In the genomic region with DNA sequence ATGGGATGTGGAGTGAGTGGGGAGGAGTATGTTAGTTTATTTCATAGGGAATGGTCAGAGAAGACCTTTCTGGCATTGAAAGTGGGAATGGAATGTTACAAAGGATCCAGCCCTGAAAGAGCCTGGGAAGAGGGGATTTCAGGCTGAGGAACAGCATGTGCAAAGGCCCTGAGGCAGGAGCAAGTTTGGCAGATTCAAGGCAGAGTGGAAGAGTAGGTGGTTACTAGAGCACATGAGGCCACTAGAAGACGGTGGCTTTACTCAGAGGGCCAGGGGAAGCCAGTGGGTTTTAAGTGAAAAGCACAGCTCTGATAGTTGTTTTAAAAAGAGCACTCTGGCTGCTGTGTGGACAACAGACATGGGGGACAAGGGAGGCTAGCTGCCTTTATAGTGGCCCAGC, we compare ENCODE assay signal across 17 cellular contexts.
DNase-seq lines count a peak whose midpoint lies in the region; ATAC-seq and TF ChIP-seq lines count a peak whose summit lies in the region.
"Had no signal": no experiment of that assay in that cellular context is flagged by ENCODE, and none has a peak within 500 bp of the region (broad histone marks: within the 10 kb centered on the region; RNA-seq: fewer than 3 reads in every experiment).

No MANE protein-coding gene starts in this region.

- POLR2A ChIA-PET in HEK293 (lab: Yijun Ruan, JAX) = no interaction called here

- peaks cover 5% of the 10 kb centered on the region for H3K4me1 ChIP-seq in HEK293 (ENCODE audit: control insufficient read depth, insufficient read depth, low read length)

- no peak for ATAC-seq in HG02610 (IDR thresholded peaks at IDR 0.05; ENCODE audit: unreplicated experiment)
- ATAC-seq: GM23338, HCT116 had no signal

- H3K36me3 ChIP-seq in HEK293 (ENCODE audit: control insufficient read depth in 2 of 2, insufficient read depth in 1 of 2, low read length in 2 of 2) = no peaks in the 10 kb centered on the region
- peaks cover 21% of the 10 kb centered on the region for H3K36me3 ChIP-seq in WERI-Rb-1

- H3K4me3 ChIP-seq in HEK293 (ENCODE audit: low read depth, low read length) (no peak overlapping the region), WERI-Rb-1 (ENCODE audit: low read depth, low read length) (no peak overlapping the region), coronary artery (no peak overlapping the region)
- H3K4me3 ChIP-seq: GM23338 had no signal

- H3K9me3 ChIP-seq in HEK293 (ENCODE audit: control insufficient read depth, insufficient read depth, low read depth, low read length) = no peaks in the 10 kb centered on the region
- H3K9me3 ChIP-seq in WERI-Rb-1 (ENCODE audit: severe bottlenecking) = no peaks in the 10 kb centered on the region

- DNase-seq in WERI-Rb-1 (no peak), islet precursor cell (peak; percentile 15), activated gamma-delta T cell treated with Interleukin-2 at 50 U/mL for 16 hours (no peak), coronary artery (ENCODE audit: low spot score) (no peak)
- DNase-seq: AML-193; CD4-positive, alpha-beta memory T cell; DMS153; DMS79; GF-D8; H7 had no signal

- TF ChIP-seq CTCF in HEK293 (tag by site-specific recombination; IDR thresholded peaks at IDR 0.05) (no peak), WERI-Rb-1 (IDR thresholded peaks at IDR 0.05; ENCODE audit: low read depth, low read length) (no peak), coronary artery (IDR thresholded peaks at IDR 0.05) (no peak)

- H3K27me3 ChIP-seq in WERI-Rb-1 (ENCODE audit: insufficient read depth, low read depth, severe bottlenecking) = no peaks in the 10 kb centered on the region

- CTCF ChIA-PET in HEK293 (lab: Yijun Ruan, JAX) = interaction anchor here (0.5 kb wide), 1 partner anchor 24 kb away, joined by 7 read pairs; no protein-coding TSS in a partner anchor

- no peak overlapping the region for H3K27ac ChIP-seq in HEK293 (ENCODE audit: extremely low read depth, low read depth, low read length)
- 0 out of 2 replicates have a peak overlapping the region, but pooled peaks have one; percentile 88 for H3K27ac ChIP-seq in WERI-Rb-1
- no peak overlapping the region for H3K27ac ChIP-seq in coronary artery
- H3K27ac ChIP-seq: C4-2B, HL-60, KMS-11 had no signal

TF ChIP-seq in HEK293, 187 proteins besides CTCF, POLR2A, EP300 and RAD21:
- TF ChIP-seq, protein P1, sequence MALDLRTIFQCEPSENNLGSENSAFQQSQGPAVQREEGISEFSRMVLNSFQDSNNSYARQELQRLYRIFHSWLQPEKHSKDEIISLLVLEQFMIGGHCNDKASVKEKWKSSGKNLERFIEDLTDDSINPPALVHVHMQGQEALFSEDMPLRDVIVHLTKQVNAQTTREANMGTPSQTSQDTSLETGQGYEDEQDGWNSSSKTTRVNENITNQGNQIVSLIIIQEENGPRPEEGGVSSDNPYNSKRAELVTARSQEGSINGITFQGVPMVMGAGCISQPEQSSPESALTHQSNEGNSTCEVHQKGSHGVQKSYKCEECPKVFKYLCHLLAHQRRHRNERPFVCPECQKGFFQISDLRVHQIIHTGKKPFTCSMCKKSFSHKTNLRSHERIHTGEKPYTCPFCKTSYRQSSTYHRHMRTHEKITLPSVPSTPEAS (tag by site-specific recombination; IDR thresholded peaks at IDR 0.05) = no peak
- TF ChIP-seq ZNF350 (tag by site-specific recombination; IDR thresholded peaks at IDR 0.05) (no peak), ZNF366 (tag by site-specific recombination; conservative IDR thresholded peaks at IDR 0.05) (no peak), ZNF623 (tag by site-specific recombination; IDR thresholded peaks at IDR 0.05) (peak; percentile 93)
- TF ChIP-seq, protein P2, sequence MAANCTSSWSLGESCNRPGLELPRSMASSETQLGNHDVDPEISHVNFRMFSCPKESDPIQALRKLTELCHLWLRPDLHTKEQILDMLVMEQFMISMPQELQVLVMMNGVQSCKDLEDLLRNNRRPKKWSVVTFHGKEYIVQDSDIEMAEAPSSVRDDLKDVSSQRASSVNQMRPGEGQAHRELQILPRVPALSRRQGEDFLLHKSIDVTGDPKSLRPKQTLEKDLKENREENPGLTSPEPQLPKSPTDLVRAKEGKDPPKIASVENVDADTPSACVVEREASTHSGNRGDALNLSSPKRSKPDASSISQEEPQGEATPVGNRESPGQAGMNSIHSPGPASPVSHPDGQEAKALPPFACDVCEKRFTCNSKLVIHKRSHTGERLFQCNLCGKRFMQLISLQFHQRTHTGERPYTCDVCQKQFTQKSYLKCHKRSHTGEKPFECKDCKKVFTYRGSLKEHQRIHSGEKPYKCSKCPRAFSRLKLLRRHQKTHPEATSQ (tag by site-specific recombination; IDR thresholded peaks at IDR 0.05) = no peak
- TF ChIP-seq, protein P3, sequence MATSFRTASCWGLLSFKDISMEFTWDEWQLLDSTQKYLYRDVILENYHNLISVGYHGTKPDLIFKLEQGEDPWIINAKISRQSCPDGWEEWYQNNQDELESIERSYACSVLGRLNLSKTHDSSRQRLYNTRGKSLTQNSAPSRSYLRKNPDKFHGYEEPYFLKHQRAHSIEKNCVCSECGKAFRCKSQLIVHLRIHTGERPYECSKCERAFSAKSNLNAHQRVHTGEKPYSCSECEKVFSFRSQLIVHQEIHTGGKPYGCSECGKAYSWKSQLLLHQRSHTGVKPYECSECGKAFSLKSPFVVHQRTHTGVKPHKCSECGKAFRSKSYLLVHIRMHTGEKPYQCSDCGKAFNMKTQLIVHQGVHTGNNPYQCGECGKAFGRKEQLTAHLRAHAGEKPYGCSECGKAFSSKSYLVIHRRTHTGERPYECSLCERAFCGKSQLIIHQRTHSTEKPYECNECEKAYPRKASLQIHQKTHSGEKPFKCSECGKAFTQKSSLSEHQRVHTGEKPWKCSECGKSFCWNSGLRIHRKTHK (tag by site-specific recombination; IDR thresholded peaks at IDR 0.05) = no peak
